In the genomic region with DNA sequence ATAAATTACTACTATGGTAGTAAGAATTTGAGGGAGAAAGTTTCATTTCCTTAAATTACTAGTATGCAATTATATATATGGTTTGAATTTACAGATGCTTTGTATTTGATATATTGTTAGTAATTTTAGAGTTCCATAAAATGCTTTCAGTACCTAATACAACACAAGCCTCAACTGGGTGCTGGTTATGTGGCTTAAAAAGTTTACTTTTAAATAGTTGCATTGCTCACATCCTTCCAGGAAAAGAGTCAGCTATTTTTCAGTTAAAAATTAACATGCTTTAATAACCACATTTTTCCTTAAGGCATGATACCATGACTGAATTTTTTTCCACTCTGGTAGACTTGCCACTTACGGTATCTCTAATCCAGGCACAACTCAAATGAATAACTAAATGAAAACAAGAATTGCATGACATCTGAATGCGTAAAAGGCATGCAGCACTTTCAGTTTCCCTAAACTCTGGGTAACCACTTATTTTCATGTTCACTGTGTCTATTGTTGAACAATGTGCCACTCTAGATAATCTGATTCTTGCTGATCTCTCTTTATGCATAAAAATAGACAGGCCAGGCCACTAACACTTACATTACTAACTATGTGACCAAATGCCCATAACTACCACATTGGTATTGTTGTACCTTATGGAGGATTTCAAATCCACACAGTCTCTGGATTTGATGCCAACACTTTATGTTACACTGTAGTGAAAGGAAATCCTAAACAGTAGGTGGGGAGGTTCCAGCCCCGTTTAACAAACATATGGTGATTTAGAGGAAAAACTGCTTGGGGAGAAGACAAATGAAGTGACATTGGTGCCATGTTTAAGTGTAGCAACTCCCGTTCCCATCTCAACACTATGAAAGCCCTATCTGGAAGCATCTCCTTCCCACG, we compare ENCODE assay signal across 8 cellular contexts. TPM values are rescaled to one million over a fixed set of nuclear protein-coding genes. Genes with fewer than 3 reads are reported as not detected.
A peak's percentile ranks its signal among the peaks of the same experiment; 100 is the strongest.
DNase-seq lines count a peak whose midpoint lies in the region; ATAC-seq and TF ChIP-seq lines count a peak whose summit lies in the region.

No MANE protein-coding gene starts in this region.

- peaks cover 14% of the 10 kb centered on the region for H3K4me1 ChIP-seq in body of pancreas

- TF ChIP-seq CTCF in body of pancreas (IDR thresholded peaks at IDR 0.05): no peak

- CTCF ChIA-PET in HEK293T (lab: Yijun Ruan, JAX): no interaction called here

- no peaks in the 10 kb centered on the region for H3K36me3 ChIP-seq in body of pancreas (replicated peaks in 1 of 2; ENCODE audit: insufficient read depth in 1 of 2, low read depth in 2 of 2)

- peak overlapping the region in 2 of 4 donors; percentile 20 to 27 for H3K27ac ChIP-seq in body of pancreas

- ATAC-seq in GM19328 (IDR thresholded peaks at IDR 0.05; ENCODE audit: unreplicated experiment) (peak; percentile 96), HG03342 (IDR thresholded peaks at IDR 0.05; ENCODE audit: unreplicated experiment) (peak; percentile 91), body of pancreas (peak; percentile 45)

- H3K9me3 ChIP-seq in body of pancreas: no peaks in the 10 kb centered on the region

- peak; percentile 3 to 5 for DNase-seq in AML-193 (lab: John Stamatoyannopoulos, UW)
- DNase-seq in body of pancreas: no peak
- no peak for DNase-seq in NCI-H146 treated with DMSO at 0.1 percent for 48 hours (lab: John Stamatoyannopoulos, UW; ENCODE audit: unreplicated experiment)
- DNase-seq in HEK293T (ENCODE audit: extremely low spot score): no peak
- DNase-seq in cerebellum (ENCODE audit: low spot score): no peak
- no peak for DNase-seq in NCI-H774 (lab: John Stamatoyannopoulos, UW)

- WGBS in body of pancreas, 2 donors: 48% methylated on average over 5 of the region's 5 CpGs

- no peak overlapping the region for H3K4me3 ChIP-seq in body of pancreas

- POLR2A ChIA-PET in HEK293T (lab: Yijun Ruan, JAX): interaction anchor here (1.6 kb wide), 1 partner anchor 36 kb away, joined by 8 read pairs; the partner anchor contains the start of gene SLC35F5

- intact Hi-C loops in body of pancreas (cut with DNase I): no loop called here

- H3K27me3 ChIP-seq in body of pancreas: no peaks in the 10 kb centered on the region

- no peak for TF ChIP-seq POLR2A in body of pancreas (IDR thresholded peaks at IDR 0.05)

TF ChIP-seq in HEK293T, 16 proteins besides CTCF, POLR2A, EP300 and RAD21:
- TF ChIP-seq PKNOX1 (IDR thresholded peaks at IDR 0.05): no peak
- no peak for TF ChIP-seq TARDBP (IDR thresholded peaks at IDR 0.05)
- TF ChIP-seq ARNT (IDR thresholded peaks at IDR 0.05): no peak
TF ChIP-seq in HEK293T: peak in this region for 0.

RNA-seq across cellular contexts. Expression of gene SLC35F5, which starts 35.5 kb away (rescaled TPM):
- total RNA-seq in body of pancreas: 100 to 1,000 TPM in 1 of 2 donors, 10 to 100 TPM in 1; 50.8 to 104 TPM
- total RNA-seq in cerebellum: 139 TPM

Comparison
In these comparisons a context has a peak if more than half of its experiments do, and no peak if none do; other contexts are left out.
1. DNase-seq: peak in AML-193 (2 of 2); none in body of pancreas (0 of 4), NCI-H146 treated with DMSO at 0.1 percent for 48 hours (single experiment), HEK293T (single experiment), cerebellum (single experiment) and NCI-H774 (single experiment).
2. ATAC-seq: peak in every context shown above with its lines; median percentile 96 in GM19328; 91 in HG03342; 45 in body of pancreas.